In genomic region chr21:44742418-44743153, GRCh38 we compare ENCODE assay signal across 10 cellular contexts. TPM values are rescaled to one million over a fixed set of nuclear protein-coding genes. Genes with fewer than 3 reads are reported as not detected.
A peak's percentile ranks its signal among the peaks of the same experiment; 100 is the strongest.
DNase-seq lines count a peak whose midpoint lies in the region; ATAC-seq, FAIRE-seq and TF ChIP-seq lines count a peak whose summit lies in the region.
"Had no signal": no experiment of that assay in that cellular context is flagged by ENCODE, and none has a peak within 500 bp of the region (broad histone marks: within the 10 kb centered on the region; RNA-seq: fewer than 3 reads in every experiment).

No MANE protein-coding gene starts in this region.

- FAIRE-seq in A204.1 (lab: Jason Lieb, UNC) (peak; percentile 65), bronchial epithelial cell (lab: Jason Lieb, UNC) (no peak), HTR-8/SVneo (lab: Jason Lieb, UNC) (no peak)
- FAIRE-seq: G401.6 had no signal

- H3K27me3 ChIP-seq in bronchial epithelial cell (ENCODE audit: control insufficient read depth, insufficient read depth, low read length): no peaks in the 10 kb centered on the region

- TF ChIP-seq CTCF in GM10266 (IDR thresholded peaks at IDR 0.05; ENCODE audit: control insufficient read depth, insufficient read depth, low read depth, missing control alignments) (peak; percentile 32), bronchial epithelial cell (IDR thresholded peaks at IDR 0.05; ENCODE audit: insufficient read depth, low read length, severe bottlenecking) (peak; percentile 13)

- no peak for DNase-seq in GM10266 (ENCODE audit: extremely low spot score)
- DNase-seq in NCI-H345 (lab: John Stamatoyannopoulos, UW): peak; percentile 75
- DNase-seq in bronchial epithelial cell (ENCODE audit: low read depth): peak; percentile 18
- no peak for DNase-seq in HTR-8/SVneo (ENCODE audit: insufficient read length, low spot score)
- no peak for DNase-seq in NCI-H2227 treated with DMSO at 0.1 percent for 48 hours (lab: John Stamatoyannopoulos, UW)
- DNase-seq: stimulated activated CD4-positive, alpha-beta T cell treated with anti-CD3 and anti-CD28 coated beads, Interleukin-4, amount 100 ng/mL, for 24 hours had no signal

- ATAC-seq in GM19395 (IDR thresholded peaks at IDR 0.05; ENCODE audit: unreplicated experiment) (no peak), GM21528 (IDR thresholded peaks at IDR 0.05; ENCODE audit: low FRiP score, unreplicated experiment) (no peak)

- H3K36me3 ChIP-seq in bronchial epithelial cell (ENCODE audit: control insufficient read depth, insufficient read depth, low read length): no peaks in the 10 kb centered on the region

- H3K4me3 ChIP-seq in bronchial epithelial cell (ENCODE audit: low read depth, low read length): no peak overlapping the region

RNA-seq across cellular contexts. Expression of gene TSPEAR, which starts 31.2 kb away (rescaled TPM):
- total RNA-seq in bronchial epithelial cell: not detected in 2 replicates

RNA-seq across cellular contexts. Expression of gene KRTAP10-12, which starts 45.6 kb away (rescaled TPM):
- total RNA-seq in bronchial epithelial cell: not detected in 2 replicates

RNA-seq across cellular contexts. Expression of gene UBE2G2, which starts 59.0 kb away (rescaled TPM):
- total RNA-seq in bronchial epithelial cell: 67.4 and 70.0 TPM in 2 replicates

Comparison
In these comparisons a context has a peak if more than half of its experiments do, and no peak if none do; other contexts are left out.
1. DNase-seq: peak in NCI-H345 (single experiment) and bronchial epithelial cell (single experiment); none in GM10266 (single experiment), HTR-8/SVneo (single experiment) and NCI-H2227 treated with DMSO at 0.1 percent for 48 hours (single experiment).